In the genomic region with DNA sequence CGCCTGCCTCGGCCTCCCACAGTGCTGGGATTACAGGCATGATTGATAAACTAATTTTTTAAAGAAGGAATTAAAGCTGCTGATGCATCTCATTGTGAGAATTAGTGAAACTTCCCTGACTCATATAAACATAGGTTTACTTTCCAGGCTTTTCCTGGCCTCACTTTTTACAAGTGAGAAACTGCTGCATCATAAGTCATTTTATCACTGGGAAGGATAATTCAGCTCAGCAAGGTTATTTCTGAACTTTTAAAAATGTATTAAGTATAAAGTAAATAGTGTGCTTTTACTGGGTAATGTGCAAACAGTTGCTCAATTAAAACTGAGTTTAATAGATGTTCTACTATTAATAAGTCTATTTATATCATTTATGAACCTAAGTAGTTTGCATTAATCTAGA, we compare ENCODE assay signal across 32 cellular contexts.
"Had no signal": no experiment of that assay in that cellular context is flagged by ENCODE, and none has a peak within 500 bp of the region (broad histone marks: within the 10 kb centered on the region; RNA-seq: fewer than 3 reads in every experiment).

No MANE protein-coding gene starts in this region.

- H3K27me3 Mint-ChIP-seq: naive B cell; natural killer cell treated with Interleukin-12 subunit alpha and Interleukin-12 subunit beta and Interleukin-15 and Interleukin-18, amount 100 ng/mL, for 72 hours; stimulated activated naive CD8-positive, alpha-beta T cell treated with anti-CD3 and anti-CD28 coated beads, Interleukin-15, amount 100 ng/mL, for 72 hours had no signal

- H3K4me3 Mint-ChIP-seq: naive B cell; natural killer cell treated with Interleukin-12 subunit alpha and Interleukin-12 subunit beta and Interleukin-15 and Interleukin-18, amount 100 ng/mL, for 72 hours; neural crest cell; stimulated activated naive CD8-positive, alpha-beta T cell treated with anti-CD3 and anti-CD28 coated beads, Interleukin-15, amount 100 ng/mL, for 72 hours had no signal

- H3K9me3 ChIP-seq: esophagus muscularis mucosa, heart right ventricle, lower lobe of right lung, neutrophil, pancreas, prostate gland, right atrium auricular region, suprapubic skin, transverse colon, upper lobe of right lung, uterus had no signal

- DNase-seq: colonic mucosa; dermis blood vessel endothelial cell; effector memory CD4-positive, alpha-beta T cell; foreskin keratinocyte; glutamatergic neuron; heart right ventricle; hippocampal formation; islet precursor cell; left ventricle myocardium superior; mucosa of descending colon; naive B cell; pancreas; stimulated activated CD4-positive, alpha-beta T cell treated with anti-CD3 and anti-CD28 coated beads, Interleukin-12 subunit alpha, Interleukin-12 subunit beta, amount 100 ng/mL, for 4 hours; stimulated activated CD4-positive, alpha-beta T cell treated with anti-CD3 and anti-CD28 coated beads, Interleukin-1b, Interleukin-23, amount 100 ng/mL, for 48 hours; stimulated activated CD4-positive, alpha-beta T cell treated with anti-CD3 and anti-CD28 coated beads, Interleukin-4, amount 100 ng/mL, for 1 hour; stimulated activated CD8-positive, alpha-beta memory T cell treated with anti-CD3 and anti-CD28 coated beads, Interleukin-4, amount 100 ng/mL, for 48 hours; stimulated activated naive CD4-positive, alpha-beta T cell; stimulated activated naive CD8-positive, alpha-beta T cell treated with anti-CD3 and anti-CD28 coated beads, Interleukin-15, amount 100 ng/mL, for 72 hours; transverse colon; upper lobe of right lung; uterus had no signal

- H3K9me3 Mint-ChIP-seq: neural crest cell had no signal

- H3K4me3 ChIP-seq: colonic mucosa, esophagus muscularis mucosa, heart right ventricle, lower lobe of right lung, mucosa of descending colon, pancreas, prostate gland, right atrium auricular region, smooth muscle cell, suprapubic skin, transverse colon, upper lobe of right lung, uterus had no signal

- H3K4me1 ChIP-seq: colonic mucosa, esophagus muscularis mucosa, foreskin keratinocyte, heart right ventricle, lower lobe of right lung, pancreas, prostate gland, right atrium auricular region, suprapubic skin, transverse colon, upper lobe of right lung, uterus had no signal

- H3K27me3 ChIP-seq: colonic mucosa, esophagus muscularis mucosa, foreskin keratinocyte, heart right ventricle, neutrophil, pancreas, right atrium auricular region, suprapubic skin, transverse colon, upper lobe of right lung, uterus had no signal

- H3K4me1 Mint-ChIP-seq: naive B cell; stimulated activated naive CD8-positive, alpha-beta T cell treated with anti-CD3 and anti-CD28 coated beads, Interleukin-15, amount 100 ng/mL, for 72 hours had no signal

- H3K36me3 Mint-ChIP-seq: naive B cell; natural killer cell treated with Interleukin-12 subunit alpha and Interleukin-12 subunit beta and Interleukin-15 and Interleukin-18, amount 100 ng/mL, for 72 hours had no signal

- ATAC-seq: foreskin keratinocyte; heart right ventricle; left ventricle myocardium superior; lower lobe of right lung; mucosa of descending colon; natural killer cell treated with Interleukin-12 subunit alpha and Interleukin-12 subunit beta and Interleukin-15 and Interleukin-18, amount 100 ng/mL, for 72 hours; pancreas; sciatic nerve; stimulated activated naive CD8-positive, alpha-beta T cell treated with anti-CD3 and anti-CD28 coated beads, Interleukin-15, amount 100 ng/mL, for 72 hours; upper lobe of right lung had no signal

- H3K36me3 ChIP-seq: colonic mucosa, esophagus muscularis mucosa, heart right ventricle, lower lobe of right lung, neutrophil, pancreas, prostate gland, right atrium auricular region, suprapubic skin, transverse colon, upper lobe of right lung, uterus had no signal

- H3K4me2 ChIP-seq: smooth muscle cell had no signal

- H3K27ac ChIP-seq: colonic mucosa, esophagus muscularis mucosa, foreskin keratinocyte, heart right ventricle, lower lobe of right lung, neutrophil, pancreas, prostate gland, right atrium auricular region, suprapubic skin, transverse colon, upper lobe of right lung, uterus had no signal

- H3K27ac Mint-ChIP-seq: naive B cell; natural killer cell treated with Interleukin-12 subunit alpha and Interleukin-12 subunit beta and Interleukin-15 and Interleukin-18, amount 100 ng/mL, for 72 hours; stimulated activated naive CD8-positive, alpha-beta T cell treated with anti-CD3 and anti-CD28 coated beads, Interleukin-15, amount 100 ng/mL, for 72 hours had no signal

- FAIRE-seq: endothelial cell of umbilical vein, pancreas had no signal
